16 cellular contexts compared by ENCODE assay signal in genomic region chr4:185341841-185342240, GRCh38. TPM values are rescaled to one million over a fixed set of nuclear protein-coding genes. Genes with fewer than 3 reads are reported as not detected.
DNase-seq lines count a peak whose midpoint lies in the region; ATAC-seq, FAIRE-seq and TF ChIP-seq lines count a peak whose summit lies in the region.
"Had no signal": no experiment of that assay in that cellular context is flagged by ENCODE, and none has a peak within 500 bp of the region (broad histone marks: within the 10 kb centered on the region; RNA-seq: fewer than 3 reads in every experiment).

No MANE protein-coding gene starts in this region.

- WGBS in GM12878 (ENCODE audit: insufficient coverage, insufficient replicate concordance, low lambda C conversion rate, missing lambda C conversion rate), result 1% methylated on average over 6 of the region's 6 CpGs

- FAIRE-seq in GM12878 (lab: Jason Lieb, UNC), result no peak
- FAIRE-seq: keratinocyte had no signal

- peak overlapping the region; percentile 65 for H3K9ac ChIP-seq in GM12878 (ENCODE audit: control insufficient read depth, insufficient read depth, low read length)

- CTCF ChIA-PET in GM12878 (lab: Yijun Ruan, JAX), result interaction anchor here (1.2 to 3.9 kb wide), 5 partner anchors 10 to 53 kb away, joined by 3 to 20 read pairs (median 5); no protein-coding TSS in a partner anchor

- intact Hi-C loops in GM12878 (cut with micrococcal nuclease; ENCODE audit: unreplicated experiment) (no loop called here), head of caudate nucleus (cut with DNase I) (no loop called here)

- peak; percentile 66 for DNase-seq in GM12878 (ENCODE audit: low read depth, low spot score)
- DNase-seq in head of caudate nucleus, result no peak
- DNase-seq in cortex of kidney (lab: John Stamatoyannopoulos, UW), result no peak
- DNase-seq in NCI-H748 (lab: John Stamatoyannopoulos, UW; ENCODE audit: unreplicated experiment), result no peak
- no peak for DNase-seq in DMS79 (lab: John Stamatoyannopoulos, UW)
- DNase-seq: activated T-cell treated with anti-CD3 and anti-CD28 coated beads, Interleukin-2, amount 50 U/mL, for 4 hours; Calu3; caudate nucleus; NCI-H1930; PC-9; stimulated activated CD4-positive, alpha-beta T cell treated with anti-CD3 and anti-CD28 coated beads, Interleukin-15, amount 100 ng/mL, for 24 hours; stimulated activated naive CD4-positive, alpha-beta T cell had no signal

- H3K27me3 ChIP-seq in GM12878 (replicated peaks in 1 of 2; ENCODE audit: control insufficient read depth in 2 of 2, insufficient read depth in 2 of 2, low read length in 1 of 2), result no peaks in the 10 kb centered on the region

- H3K4me3 ChIP-seq in GM12878, result no peak overlapping the region
- H3K4me3 ChIP-seq: PC-9 had no signal

- TF ChIP-seq RAD21 in GM12878 (IDR thresholded peaks at IDR 0.05; ENCODE audit: insufficient read depth, low read depth, low read length), result peak; percentile 18; the same call in 1 of the 2 replicates

- RAD21 ChIA-PET in GM12878 (lab: Charles Lee; ENCODE audit: unreplicated experiment), result interaction anchor here (0.9 to 3.9 kb wide), 5 partner anchors 9 to 133 kb away, joined by 3 to 69 read pairs (median 7); partner anchors contain the start of genes LRP2BP and SNX25

- peaks cover 4 to 40% of the 10 kb centered on the region in 2 experiments for H3K36me3 ChIP-seq in GM12878 (ENCODE audit: control insufficient read depth in 2 of 2, insufficient read depth in 2 of 2, low read length in 1 of 2)

- ATAC-seq in GM18861 (IDR thresholded peaks at IDR 0.05; ENCODE audit: unreplicated experiment) (peak; percentile 35), GM21390 (IDR thresholded peaks at IDR 0.05; ENCODE audit: unreplicated experiment) (peak; percentile 45), HG03097 (IDR thresholded peaks at IDR 0.05; ENCODE audit: low FRiP score, unreplicated experiment) (peak; percentile 46), GM12878 (peak; percentile 73)

- H4K20me1 ChIP-seq in GM12878 (ENCODE audit: control insufficient read depth, insufficient read depth), result no peaks in the 10 kb centered on the region

- no peak for TF ChIP-seq CTCF in GM12878 (IDR thresholded peaks at IDR 0.05 in 2 of 3, conservative IDR thresholded peaks at IDR 0.05 in 1 of 3; ENCODE audit: control insufficient read depth in 2 of 3, extremely low read depth in 1 of 3, insufficient read depth in 1 of 3, low read depth in 3 of 3, low read length in 3 of 3)

- peak overlapping the region; percentile 75 for H3K4me2 ChIP-seq in GM12878 (ENCODE audit: control insufficient read depth, insufficient read depth)
- H3K4me2 ChIP-seq: PC-9 had no signal

- in situ Hi-C loops in GM12878 (cut with MboI), result no loop called here

- H3K9me3 ChIP-seq in GM12878 (replicated peaks; ENCODE audit: control insufficient read depth, insufficient read depth, low read length), result peaks cover 3% of the 10 kb centered on the region

- no peak for TF ChIP-seq POLR2A in GM12878 (IDR thresholded peaks at IDR 0.05; ENCODE audit: low read depth, low read length)

- SMC1A ChIA-PET in GM12878 (lab: Charles Lee; ENCODE audit: uncharacterized antibody, unreplicated experiment), result interaction anchor here (0.6 to 6.8 kb wide), 9 partner anchors 9 to 132 kb away, joined by 3 to 131 read pairs (median 6); partner anchors contain the start of genes ANKRD37, LRP2BP and SNX25

- POLR2A ChIA-PET in GM12878 (lab: Charles Lee), result interaction anchor here (0.7 to 8.8 kb wide), 7 partner anchors 9 to 84 kb away, joined by 3 to 91 read pairs (median 5); partner anchors contain the start of gene UFSP2

- peak overlapping the region; percentile 97 for H3K27ac ChIP-seq in GM12878 (ENCODE audit: control insufficient read depth, insufficient read depth)
- H3K27ac ChIP-seq: PC-9 had no signal

- H3K79me2 ChIP-seq in GM12878 (ENCODE audit: control insufficient read depth, insufficient read depth, low read length), result peaks cover 25% of the 10 kb centered on the region

- no TSS peak for BruUV-seq in GM12878 (replicated peaks; lab: Mats Ljungman, UMichigan)

- no peak overlapping the region for H2AFZ ChIP-seq in GM12878 (ENCODE audit: control insufficient read depth, low read depth, low read length)
- H2AFZ ChIP-seq: PC-9 had no signal

- peaks cover 65% of the 10 kb centered on the region for H3K4me1 ChIP-seq in GM12878 (ENCODE audit: control insufficient read depth, insufficient read depth, low read length)

- TF ChIP-seq EP300 in GM12878 (IDR thresholded peaks at IDR 0.05; ENCODE audit: borderline replicate concordance in 1 of 2, control insufficient read depth in 1 of 2, low read depth in 2 of 2, low read length in 2 of 2), result no peak

TF ChIP-seq in GM12878, 131 proteins besides CTCF, POLR2A, EP300 and RAD21 (continues in another document):
- TF ChIP-seq MEF2A (IDR thresholded peaks at IDR 0.05; ENCODE audit: insufficient read depth, low read depth, low read length), result peak; percentile 59; the same call in 1 of the 2 replicates
- peak; percentile 38; the same call in 1 of the 2 replicates for TF ChIP-seq YY1 (IDR thresholded peaks at IDR 0.05; ENCODE audit: low read depth, low read length)
- TF ChIP-seq PML (IDR thresholded peaks at IDR 0.05; ENCODE audit: low read length), result peak; percentile 63; the same call in 1 of the 2 replicates
- TF ChIP-seq ETV6 (conservative IDR thresholded peaks at IDR 0.05 in 1 of 2, IDR thresholded peaks at IDR 0.05 in 1 of 2; ENCODE audit: borderline replicate concordance in 1 of 2, low read depth in 1 of 2), result peak in 1 of 2 experiments; percentile 85; a peak in 2 of 4 replicates
- peak; percentile 21 for TF ChIP-seq MEF2B (IDR thresholded peaks at IDR 0.05; ENCODE audit: partially characterized antibody, poor library complexity, severe bottlenecking)
- no peak for TF ChIP-seq TCF7 (IDR thresholded peaks at IDR 0.05; ENCODE audit: borderline replicate concordance)
- peak; percentile 47 for TF ChIP-seq JUNB (IDR thresholded peaks at IDR 0.05)
- no peak for TF ChIP-seq TCF3 (IDR thresholded peaks at IDR 0.05; ENCODE audit: borderline replicate concordance, insufficient read depth, low read depth, low read length)
- no peak for TF ChIP-seq TARDBP (IDR thresholded peaks at IDR 0.05; ENCODE audit: borderline replicate concordance)
- TF ChIP-seq ZBTB33 (IDR thresholded peaks at IDR 0.05), result no peak
- 0 out of 2 replicates have a peak, but pooled peaks have one; percentile 29 for TF ChIP-seq TAF1 (IDR thresholded peaks at IDR 0.05; ENCODE audit: borderline replicate concordance, low read depth, low read length)
- no peak for TF ChIP-seq RBBP5 (conservative IDR thresholded peaks at IDR 0.05)
- no peak for TF ChIP-seq POLR2AphosphoS5 (IDR thresholded peaks at IDR 0.05; ENCODE audit: low read length)
- no peak for TF ChIP-seq SMAD1 (IDR thresholded peaks at IDR 0.05; ENCODE audit: low read depth, partially characterized antibody)

RNA-seq across cellular contexts. Expression of gene LRP2BP, which starts 53.9 kb away (rescaled TPM):
- 17.9 and 22.6 TPM in 2 replicates for total RNA-seq in GM12878 (2013; cell fraction: nucleolus; rRNA removed)
- 0.82 and 0.85 TPM in 2 replicates for total RNA-seq in GM12878 (2014; rRNA removed)
- total RNA-seq in GM12878 (2014; rRNA removed; fragmentation: Illumina TruSeq; extraction: Trizol), result 0.55 and 0.81 TPM in 2 replicates
- 0.48 and 0.62 TPM in 2 replicates for total RNA-seq in GM12878 (2021)
- polyA plus RNA-seq in GM12878 (2011; ENCODE audit: low read depth), result 5.1 TPM
- 1.2 and 2.3 TPM in 2 replicates for polyA plus RNA-seq in GM12878 (2011; rRNA removed)
- polyA plus RNA-seq in GM12878 (2011; cell fraction: cytosol; rRNA removed), result 0.13 and 0.24 TPM in 2 replicates
- polyA plus RNA-seq in GM12878 (2011; cell fraction: nucleus; rRNA removed), result 3.6 and 4.5 TPM in 2 replicates
- polyA plus RNA-seq in GM12878 (2012), result 4.5 and 6.1 TPM in 2 replicates
- polyA plus RNA-seq in GM12878 (2014; fragmentation: Illumina TruSeq; extraction: Trizol), result 0.16 and 0.29 TPM in 2 replicates
- polyA plus RNA-seq in GM12878 (2014; fragmentation: Nextera tagmentation; extraction: Ambion mirVana), result 1 to 10 TPM; 1.5 to 2.3 TPM
- polyA plus RNA-seq in GM12878 (2014; rRNA removed), result 0.27 and 0.39 TPM in 2 replicates
- polyA plus RNA-seq in GM12878 (2016; fragmentation: Nextera tagmentation; extraction: Ambion mirVana), result 1 to 10 TPM; 4.5 to 5.2 TPM
- 1.1 and 2.4 TPM in 2 replicates for polyA minus RNA-seq in GM12878 (2011; rRNA and poly(A)+ RNA removed)
- 0.67 and 0.94 TPM in 2 replicates for polyA minus RNA-seq in GM12878 (2011; cell fraction: cytosol; rRNA and poly(A)+ RNA removed)
- 3.3 and 3.4 TPM in 2 replicates for polyA minus RNA-seq in GM12878 (2011; cell fraction: nucleus; rRNA and poly(A)+ RNA removed)

RNA-seq across cellular contexts. Expression of gene ANKRD37, which starts 54.8 kb away (rescaled TPM):
- 92.7 and 109 TPM in 2 replicates for total RNA-seq in GM12878 (2013; cell fraction: nucleolus; rRNA removed)
- total RNA-seq in GM12878 (2014; rRNA removed), result 21.0 and 26.8 TPM in 2 replicates
- total RNA-seq in GM12878 (2014; rRNA removed; fragmentation: Illumina TruSeq; extraction: Trizol), result 11.4 and 13.4 TPM in 2 replicates
- 18.6 and 19.9 TPM in 2 replicates for total RNA-seq in GM12878 (2021)
- polyA plus RNA-seq in GM12878 (2011; ENCODE audit: low read depth), result 201 TPM
- polyA plus RNA-seq in GM12878 (2011; rRNA removed), result 67.9 and 80.1 TPM in 2 replicates
- 46.2 and 65.1 TPM in 2 replicates for polyA plus RNA-seq in GM12878 (2011; cell fraction: cytosol; rRNA removed)
- polyA plus RNA-seq in GM12878 (2011; cell fraction: nucleus; rRNA removed), result 48.1 and 72.6 TPM in 2 replicates
- 80.2 and 194 TPM in 2 replicates for polyA plus RNA-seq in GM12878 (2012)
- 9.9 and 10.6 TPM in 2 replicates for polyA plus RNA-seq in GM12878 (2014; fragmentation: Illumina TruSeq; extraction: Trizol)
- 10 to 100 TPM; 24.1 to 24.2 TPM for polyA plus RNA-seq in GM12878 (2014; fragmentation: Nextera tagmentation; extraction: Ambion mirVana)
- polyA plus RNA-seq in GM12878 (2014; rRNA removed), result 23.5 and 32.2 TPM in 2 replicates
- polyA plus RNA-seq in GM12878 (2016; fragmentation: Nextera tagmentation; extraction: Ambion mirVana), result 10 to 100 TPM; 52.1 to 57.3 TPM
- 28.2 and 31.1 TPM in 2 replicates for polyA minus RNA-seq in GM12878 (2011; rRNA and poly(A)+ RNA removed)
- polyA minus RNA-seq in GM12878 (2011; cell fraction: cytosol; rRNA and poly(A)+ RNA removed), result 20.3 and 21.3 TPM in 2 replicates
- 57.9 and 60.2 TPM in 2 replicates for polyA minus RNA-seq in GM12878 (2011; cell fraction: nucleus; rRNA and poly(A)+ RNA removed)
